ENCODE assay signal across 32 cellular contexts in genomic region chr20:1438361-1438760, GRCh38. TPM values are rescaled to one million over a fixed set of nuclear protein-coding genes. Genes with fewer than 3 reads are reported as not detected.
"Had no signal": no experiment of that assay in that cellular context is flagged by ENCODE, and none has a peak within 500 bp of the region (broad histone marks: within the 10 kb centered on the region; RNA-seq: fewer than 3 reads in every experiment).

No MANE protein-coding gene starts in this region.

- ATAC-seq: activated T-helper 17 cell treated with anti-CD3 and anti-CD28 coated beads, Interleukin-2, amount 50 U/mL, for 72 hours had no signal

- H3K27me3 Mint-ChIP-seq: activated B cell treated with CpG ODN at 0.5 μM for 24 hours; activated CD4-positive, alpha-beta T cell treated with anti-CD3 and anti-CD28 coated beads, Interleukin-2, amount 10 ng/mL, durations not matched to agents 24 days and 14 days; activated naive CD8-positive, alpha-beta T cell; activated T-helper 17 cell treated with anti-CD3 and anti-CD28 coated beads, Interleukin-2, amount 50 U/mL, for 72 hours had no signal

- H3K9me3 Mint-ChIP-seq: activated B cell treated with CpG ODN at 0.5 μM for 24 hours; activated CD4-positive, alpha-beta T cell treated with anti-CD3 and anti-CD28 coated beads, Interleukin-2, amount 10 ng/mL, durations not matched to agents 24 days and 14 days; activated naive CD4-positive, alpha-beta T cell treated with anti-CD3 and anti-CD28 coated beads for 36 hours; activated T-helper 17 cell treated with anti-CD3 and anti-CD28 coated beads, Interleukin-2, amount 50 U/mL, for 72 hours had no signal

- H3K4me1 ChIP-seq: adrenal gland had no signal

- H3K4me3 Mint-ChIP-seq: activated B cell treated with CpG ODN at 0.5 μM for 24 hours; activated CD4-positive, alpha-beta T cell treated with anti-CD3 and anti-CD28 coated beads, Interleukin-2, amount 10 ng/mL, durations not matched to agents 24 days and 14 days; activated naive CD4-positive, alpha-beta T cell treated with anti-CD3 and anti-CD28 coated beads for 36 hours; activated naive CD8-positive, alpha-beta T cell; activated T-helper 17 cell treated with anti-CD3 and anti-CD28 coated beads, Interleukin-2, amount 50 U/mL, for 72 hours had no signal

- H3K27ac Mint-ChIP-seq: activated B cell treated with CpG ODN at 0.5 μM for 24 hours; activated CD4-positive, alpha-beta T cell treated with anti-CD3 and anti-CD28 coated beads, Interleukin-2, amount 10 ng/mL, durations not matched to agents 24 days and 14 days; activated naive CD4-positive, alpha-beta T cell treated with anti-CD3 and anti-CD28 coated beads for 36 hours; activated naive CD8-positive, alpha-beta T cell; activated T-helper 17 cell treated with anti-CD3 and anti-CD28 coated beads, Interleukin-2, amount 50 U/mL, for 72 hours had no signal

- H3K27ac ChIP-seq: adrenal gland, Peyer's patch, RWPE1 had no signal

- FAIRE-seq: colon, TTC549 had no signal

- H3K9me3 ChIP-seq: adrenal gland, Peyer's patch had no signal

- H3K4me3 ChIP-seq: adrenal gland, Peyer's patch had no signal

- H3K27me3 ChIP-seq: adrenal gland, Peyer's patch had no signal

- DNase-seq: activated B cell treated with CpG ODN at 0.5 μM for 24 hours; activated CD4-positive, alpha-beta T cell treated with anti-CD3 and anti-CD28 coated beads for 1 hour; activated CD4-positive, alpha-beta T cell treated with anti-CD3 and anti-CD28 coated beads, Interleukin-2, amount 10 ng/mL, durations not matched to agents 24 days and 14 days; activated CD4-positive, alpha-beta T cell treated with anti-CD3 and anti-CD28 coated beads, Interleukin-2, amount 50 U/mL, for 48 hours; activated gamma-delta T cell; activated naive CD4-positive, alpha-beta T cell treated with anti-CD3 and anti-CD28 coated beads for 36 hours; activated T-cell treated with anti-CD3 and anti-CD28 coated beads for 4 hours; activated T-cell treated with anti-CD3 and anti-CD28 coated beads, Interleukin-2, amount 50 U/mL, for 48 hours; adrenal gland; anterior cingulate cortex; cerebellar nuclear complex; Kasumi-1; NCI-H1092; NCI-H1417 treated with DMSO at 0.1 percent for 48 hours; NCI-H1694; NCI-H2029; NCI-H2107; NCI-H2171 treated with DMSO at 0.1 percent for 48 hours; NCI-H226; NCI-H526; NK-92 treated with Interleukin-12 subunit alpha and Interleukin-12 subunit beta, amount 100 ng/mL, for 24 hours; Peyer's patch; Right ventricle myocardium superior; T-helper 2 cell; T1000 had no signal

RNA-seq across cellular contexts. Expression of gene SIRPB2, which starts 52.9 kb away (rescaled TPM):
- total RNA-seq: activated B cell treated with CpG ODN at 0.5 μM for 24 hours; activated CD4-positive, alpha-beta T cell treated with anti-CD3 and anti-CD28 coated beads, Interleukin-2, amount 10 ng/mL, durations not matched to agents 24 days and 14 days; activated naive CD4-positive, alpha-beta T cell treated with anti-CD3 and anti-CD28 coated beads for 36 hours; activated T-helper 17 cell treated with anti-CD3 and anti-CD28 coated beads, Interleukin-2, amount 50 U/mL, for 72 hours; NCI-H460; SK-MEL-5 had no signal
